16 cellular contexts compared by ENCODE assay signal in genomic region chr6:82381278-82381677, GRCh38. TPM values are rescaled to one million over a fixed set of nuclear protein-coding genes. Genes with fewer than 3 reads are reported as not detected.
DNase-seq lines count a peak whose midpoint lies in the region; ATAC-seq and TF ChIP-seq lines count a peak whose summit lies in the region.
"Had no signal": no experiment of that assay in that cellular context is flagged by ENCODE, and none has a peak within 500 bp of the region (broad histone marks: within the 10 kb centered on the region; RNA-seq: fewer than 3 reads in every experiment).

No MANE protein-coding gene starts in this region.

- peak; percentile 71 for ATAC-seq in GM18868 (IDR thresholded peaks at IDR 0.05; ENCODE audit: unreplicated experiment)
- peak; percentile 86 for ATAC-seq in GM21447 (IDR thresholded peaks at IDR 0.05; ENCODE audit: unreplicated experiment)
- peak; percentile 80 for ATAC-seq in HG02938 (IDR thresholded peaks at IDR 0.05; ENCODE audit: unreplicated experiment)
- ATAC-seq in HG03571 (IDR thresholded peaks at IDR 0.05; ENCODE audit: unreplicated experiment) = peak; percentile 68
- ATAC-seq: esophagus mucosa, left ventricle myocardium superior had no signal

- no peaks in the 10 kb centered on the region for H3K4me1 ChIP-seq in sigmoid colon
- H3K4me1 ChIP-seq: adrenal gland, BLaER1 had no signal

- TF ChIP-seq POLR2A in sigmoid colon (IDR thresholded peaks at IDR 0.05) = no peak

- DNase-seq in sigmoid colon = no peak
- no peak for DNase-seq in stimulated activated CD4-positive, alpha-beta T cell treated with anti-CD3 and anti-CD28 coated beads, Interleukin-4, amount 100 ng/mL, for 24 hours
- no peak for DNase-seq in GOT3 (lab: John Stamatoyannopoulos, UW)
- DNase-seq in NCI-H1417 treated with DMSO at 0.1 percent for 48 hours (lab: John Stamatoyannopoulos, UW) = no peak
- DNase-seq: adrenal gland, hippocampal formation, left ventricle myocardium superior, NCI-H2171 had no signal

- TF ChIP-seq EP300 in sigmoid colon (IDR thresholded peaks at IDR 0.05) = no peak

- no peaks in the 10 kb centered on the region for H3K27me3 ChIP-seq in sigmoid colon
- H3K27me3 ChIP-seq: adrenal gland, BLaER1 had no signal

- intact Hi-C loops in sigmoid colon (cut with DNase I) = no loop called here

- H3K36me3 ChIP-seq in sigmoid colon = no peaks in the 10 kb centered on the region
- H3K36me3 ChIP-seq: adrenal gland, BLaER1, thoracic aorta had no signal

- peak overlapping the region in 1 of 4 donors; percentile 43 for H3K27ac ChIP-seq in sigmoid colon
- H3K27ac ChIP-seq: adrenal gland, BLaER1, thoracic aorta, VCaP had no signal

- H3K9me3 ChIP-seq in sigmoid colon = no peaks in the 10 kb centered on the region
- H3K9me3 ChIP-seq: adrenal gland, BLaER1, thoracic aorta had no signal

- 95 to 100% methylated on average over 1 of the region's 1 CpG for WGBS in sigmoid colon, 2 donors

- H3K4me3 ChIP-seq in sigmoid colon = no peak overlapping the region
- H3K4me3 ChIP-seq: adrenal gland, BLaER1, thoracic aorta had no signal

- no peak for TF ChIP-seq CTCF in sigmoid colon (IDR thresholded peaks at IDR 0.05)

RNA-seq across cellular contexts. Expression of gene TPBG, which starts 17.7 kb away (rescaled TPM):
- 10 to 100 TPM in 1 of 4 donors, 1 to 10 TPM in 3; 6.1 to 10.8 (median 6.4) TPM for total RNA-seq in sigmoid colon
- polyA plus RNA-seq in sigmoid colon = 1 to 10 TPM in 2 of 3 donors, under 1 TPM in 1; 0.92 to 7.3 (median 1.8) TPM
